In the genomic region with DNA sequence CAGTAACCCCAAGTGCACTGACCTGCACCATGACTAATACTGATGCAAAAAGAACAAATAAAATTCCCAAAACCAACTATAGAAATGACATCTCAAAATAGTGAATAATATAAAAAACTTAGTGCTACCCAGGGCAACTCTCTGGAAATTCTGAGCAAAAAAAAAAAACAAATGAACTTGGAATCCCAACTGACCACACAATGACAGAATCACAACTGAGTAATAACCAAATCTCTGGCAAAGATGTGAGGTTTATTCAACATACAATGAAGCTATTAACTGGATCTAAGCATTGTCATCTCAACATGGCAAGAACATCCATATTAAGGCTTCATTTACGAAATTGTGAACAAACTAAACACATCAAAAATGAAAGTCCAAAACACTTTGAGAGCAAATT, we compare ENCODE assay signal across 22 cellular contexts. TPM values are rescaled to one million over a fixed set of nuclear protein-coding genes. Genes with fewer than 3 reads are reported as not detected.
DNase-seq lines count a peak whose midpoint lies in the region; ATAC-seq, FAIRE-seq and TF ChIP-seq lines count a peak whose summit lies in the region.
"Had no signal": no experiment of that assay in that cellular context is flagged by ENCODE, and none has a peak within 500 bp of the region (broad histone marks: within the 10 kb centered on the region; RNA-seq: fewer than 3 reads in every experiment).

No MANE protein-coding gene starts in this region.

- H3K9ac ChIP-seq in keratinocyte (ENCODE audit: control insufficient read depth, extremely low read depth, insufficient read depth, low read length) = no peak overlapping the region

- peaks cover 7% of the 10 kb centered on the region for H3K9me3 Mint-ChIP-seq in chondrocyte (ENCODE audit: low read depth)
- H3K9me3 Mint-ChIP-seq: activated T-helper 17 cell treated with anti-CD3 and anti-CD28 coated beads, Interleukin-2, amount 50 U/mL, for 72 hours had no signal

- no peaks in the 10 kb centered on the region for H3K36me3 ChIP-seq in keratinocyte (ENCODE audit: control insufficient read depth in 2 of 2, extremely low read depth in 1 of 2, insufficient read depth in 2 of 2, low read length in 2 of 2)
- H3K36me3 ChIP-seq: brain microvascular endothelial cell, MG63 had no signal

- no peaks in the 10 kb centered on the region for H4K20me1 ChIP-seq in keratinocyte (ENCODE audit: control insufficient read depth, extremely low read depth, insufficient read depth, low read length)

- H2AFZ ChIP-seq in keratinocyte (ENCODE audit: control insufficient read depth, low read length) = no peak overlapping the region

- H3K27ac ChIP-seq in keratinocyte (ENCODE audit: control insufficient read depth, insufficient read depth, low read length) (no peak overlapping the region), temporal lobe (ENCODE audit: low read depth, low read length) (peak overlapping the region; percentile 97)
- H3K27ac ChIP-seq: brain microvascular endothelial cell had no signal

- TF ChIP-seq CTCF in chondrocyte (IDR thresholded peaks at IDR 0.05) = no peak
- TF ChIP-seq CTCF in keratinocyte (optimal IDR thresholded peaks at IDR 0.05 in 1 of 3, IDR thresholded peaks at IDR 0.05 in 1 of 3, conservative IDR thresholded peaks at IDR 0.05 in 1 of 3; ENCODE audit: extremely low read depth in 1 of 3, insufficient read depth in 2 of 3, low read length in 3 of 3) = no peak

- no peaks in the 10 kb centered on the region for H3K27me3 ChIP-seq in keratinocyte (ENCODE audit: control insufficient read depth, extremely low read depth, insufficient read depth, low read length)
- H3K27me3 ChIP-seq: brain microvascular endothelial cell, MG63 had no signal

- H3K27ac Mint-ChIP-seq in chondrocyte (ENCODE audit: unreplicated experiment) = peak overlapping the region; percentile 14
- H3K27ac Mint-ChIP-seq: activated naive CD8-positive, alpha-beta T cell; activated T-helper 17 cell treated with anti-CD3 and anti-CD28 coated beads, Interleukin-2, amount 50 U/mL, for 72 hours; B cell; H9; T-cell had no signal

- ATAC-seq in HG03039 (IDR thresholded peaks at IDR 0.05; ENCODE audit: unreplicated experiment) = no peak
- ATAC-seq: activated T-helper 17 cell treated with anti-CD3 and anti-CD28 coated beads, Interleukin-2, amount 50 U/mL, for 72 hours; T-cell had no signal

- H3K4me1 ChIP-seq in keratinocyte (ENCODE audit: control insufficient read depth, extremely low read depth, insufficient read depth, low read length) = peaks cover 6% of the 10 kb centered on the region

- H3K79me2 ChIP-seq in keratinocyte (ENCODE audit: control insufficient read depth, insufficient read depth, low read length) = peaks cover 44% of the 10 kb centered on the region

- no peak overlapping the region for H3K4me3 ChIP-seq in keratinocyte (ENCODE audit: control insufficient read depth in 2 of 3, extremely low read depth in 1 of 3, insufficient read depth in 2 of 3, low read depth in 1 of 3, low read length in 3 of 3)
- H3K4me3 ChIP-seq: MG63 had no signal

- H3K4me3 Mint-ChIP-seq in chondrocyte (ENCODE audit: unreplicated experiment) = no peak overlapping the region
- H3K4me3 Mint-ChIP-seq: activated naive CD8-positive, alpha-beta T cell; activated T-helper 17 cell treated with anti-CD3 and anti-CD28 coated beads, Interleukin-2, amount 50 U/mL, for 72 hours; B cell; H9; T-cell had no signal

- no peak overlapping the region for H3K4me2 ChIP-seq in keratinocyte (ENCODE audit: control insufficient read depth, extremely low read depth, insufficient read depth, low read depth, low read length)

- DNase-seq in M059J (ENCODE audit: low read depth) = peak; percentile 71
- DNase-seq in chondrocyte (ENCODE audit: low spot score) = no peak
- DNase-seq in keratinocyte (ENCODE audit: low read depth, low spot score) = no peak
- no peak for DNase-seq in DMS153 treated with DMSO at 0.1 percent for 48 hours (lab: John Stamatoyannopoulos, UW; ENCODE audit: unreplicated experiment)
- DNase-seq in activated T-cell treated with anti-CD3 and anti-CD28 coated beads, Interleukin-2, amount 50 U/mL, for 48 hours = no peak
- DNase-seq: activated CD4-positive, alpha-beta T cell treated with anti-CD3 and anti-CD28 coated beads for 4 hours; brain microvascular endothelial cell; COR-L47; dermis blood vessel endothelial cell; H9; MG63; NCI-H146; retina; SHP77 treated with DMSO at 0.1 percent for 48 hours; stimulated activated CD4-positive, alpha-beta T cell treated with anti-CD3 and anti-CD28 coated beads, Interleukin-12 subunit alpha, Interleukin-12 subunit beta, amount 100 ng/mL, for 4 hours; T-cell had no signal

- H3K9me1 ChIP-seq in keratinocyte (ENCODE audit: control insufficient read depth, extremely low read depth, insufficient read depth, low read length) = no peaks in the 10 kb centered on the region

- H3K36me3 Mint-ChIP-seq in chondrocyte (ENCODE audit: low read depth) = peaks cover 4% of the 10 kb centered on the region

- peak; percentile 62 for FAIRE-seq in keratinocyte (lab: Jason Lieb, UNC)
- FAIRE-seq: endothelial cell of umbilical vein had no signal

- peaks cover 11% of the 10 kb centered on the region for H3K4me1 Mint-ChIP-seq in chondrocyte (ENCODE audit: low read depth)
- H3K4me1 Mint-ChIP-seq: activated T-helper 17 cell treated with anti-CD3 and anti-CD28 coated beads, Interleukin-2, amount 50 U/mL, for 72 hours; B cell; H9 had no signal

- dilution Hi-C loops in keratinocyte (cut with MboI; ENCODE audit: extremely low pct_ligation_motif_present, low sequenced_read_pairs) = loop anchor here (5.0 kb wide), 1 partner anchor 49 kb away; no protein-coding TSS in a partner anchor

- no peaks in the 10 kb centered on the region for H3K27me3 Mint-ChIP-seq in chondrocyte (ENCODE audit: low read depth)
- H3K27me3 Mint-ChIP-seq: activated naive CD8-positive, alpha-beta T cell; activated T-helper 17 cell treated with anti-CD3 and anti-CD28 coated beads, Interleukin-2, amount 50 U/mL, for 72 hours; B cell; T-cell had no signal

- H3K9me3 ChIP-seq in keratinocyte (ENCODE audit: control insufficient read depth, low read depth, low read length) = no peaks in the 10 kb centered on the region
- H3K9me3 ChIP-seq: MG63 had no signal

RNA-seq across cellular contexts. Expression of a gene that starts 22.7 kb away (rescaled TPM):
- total RNA-seq in M059J (2014; rRNA removed; shearing (Covaris generic)) = 6.6 and 18.5 TPM in 2 replicates
- 25.6 to 32.2 TPM (median 31.6 TPM) in 3 replicates for total RNA-seq in chondrocyte
- 35.7 to 43.3 TPM (median 37.3 TPM) in 3 replicates for polyA plus RNA-seq in keratinocyte
- polyA plus RNA-seq in keratinocyte (2011; ENCODE audit: low read depth) = 40.0 TPM
- polyA plus RNA-seq in keratinocyte (2011; cell fraction: cytosol; rRNA removed) = 23.3 and 36.9 TPM in 2 replicates
- polyA plus RNA-seq in keratinocyte (2011; cell fraction: nucleus; rRNA removed) = 52.8 TPM in 2 replicates
- polyA plus RNA-seq in keratinocyte (2012; ENCODE audit: low replicate concordance) = 25.6 and 29.0 TPM in 2 replicates
- polyA minus RNA-seq in keratinocyte = 104 to 141 TPM (median 110 TPM) in 3 replicates
- 84.6 TPM for polyA minus RNA-seq in keratinocyte (2011; cell fraction: cytosol; rRNA and poly(A)+ RNA removed)
- 95.6 and 144 TPM in 2 replicates for polyA minus RNA-seq in keratinocyte (2011; cell fraction: nucleus; rRNA and poly(A)+ RNA removed)
- 105 TPM for total RNA-seq in temporal lobe
